In genomic region chr19:38851622-38852230, GRCh38 we compare ENCODE assay signal across 1 cellular context.
TF ChIP-seq lines count a peak whose summit lies in the region.

No MANE protein-coding gene starts in this region.

TF ChIP-seq in HEK293, 187 proteins besides CTCF, POLR2A, EP300 and RAD21 (continued from another document):
- TF ChIP-seq ZNF423 (tag by site-specific recombination; IDR thresholded peaks at IDR 0.05) (no peak), GLI2 (tag by site-specific recombination; IDR thresholded peaks at IDR 0.05; ENCODE audit: borderline replicate concordance, low read depth) (no peak), ZNF76 (tag by site-specific recombination; IDR thresholded peaks at IDR 0.05; ENCODE audit: borderline replicate concordance, low read depth) (peak; percentile 32; the same call in 1 of the 2 replicates), ZNF660 (tag by site-specific recombination; IDR thresholded peaks at IDR 0.05) (peak; percentile 72; the same call in 1 of the 2 replicates), ZNF677 (tag by site-specific recombination; IDR thresholded peaks at IDR 0.05) (no peak), ZNF571 (tag by site-specific recombination; IDR thresholded peaks at IDR 0.05) (no peak), ZNF488 (tag by site-specific recombination; IDR thresholded peaks at IDR 0.05) (no peak), WT1 (tag by site-specific recombination; IDR thresholded peaks at IDR 0.05) (peak; percentile 47; the same call in 1 of the 2 replicates), ZSCAN4 (tag by site-specific recombination; IDR thresholded peaks at IDR 0.05) (no peak), ZNF121 (tag by site-specific recombination; IDR thresholded peaks at IDR 0.05) (peak; percentile 73), ZNF704 (tag by site-specific recombination; IDR thresholded peaks at IDR 0.05) (no peak), ZNF513 (tag by site-specific recombination; IDR thresholded peaks at IDR 0.05) (no peak), KLF17 (tag by site-specific recombination; IDR thresholded peaks at IDR 0.05) (peak; percentile 82), ZNF433 (tag by site-specific recombination; IDR thresholded peaks at IDR 0.05; ENCODE audit: low read depth) (no peak), EGR2 (tag by site-specific recombination; IDR thresholded peaks at IDR 0.05; ENCODE audit: low read depth) (peak; percentile 95), KLF10 (tag by site-specific recombination; IDR thresholded peaks at IDR 0.05) (peak; percentile 99), FEZF1 (tag by site-specific recombination; IDR thresholded peaks at IDR 0.05) (no peak), ZNF776 (tag by site-specific recombination; IDR thresholded peaks at IDR 0.05; ENCODE audit: borderline replicate concordance) (no peak), AEBP2 (tag by site-specific recombination; IDR thresholded peaks at IDR 0.05; ENCODE audit: borderline replicate concordance) (no peak), RBAK (tag by site-specific recombination; IDR thresholded peaks at IDR 0.05) (peak; percentile 10; the same call in 1 of the 2 replicates), ZNF596 (tag by site-specific recombination; IDR thresholded peaks at IDR 0.05) (no peak), ZNF777 (tag by site-specific recombination; IDR thresholded peaks at IDR 0.05; ENCODE audit: borderline replicate concordance) (peak; percentile 83), ZNF747 (tag by site-specific recombination; IDR thresholded peaks at IDR 0.05) (no peak), INSM2 (tag by site-specific recombination; IDR thresholded peaks at IDR 0.05) (peak; percentile 36), ZNF335 (tag by site-specific recombination; conservative IDR thresholded peaks at IDR 0.05) (peak; percentile 97), ZNF645 (tag by site-specific recombination; IDR thresholded peaks at IDR 0.05) (no peak), KLF1 (tag by site-specific recombination; IDR thresholded peaks at IDR 0.05) (peak; percentile 98), ZNF175 (tag by site-specific recombination; IDR thresholded peaks at IDR 0.05) (no peak), ZNF548 (tag by site-specific recombination; IDR thresholded peaks at IDR 0.05) (no peak), ZNF501 (tag by site-specific recombination; IDR thresholded peaks at IDR 0.05) (peak; percentile 94), ZNF350 (tag by site-specific recombination; IDR thresholded peaks at IDR 0.05) (no peak), ZBTB20 (tag by site-specific recombination; IDR thresholded peaks at IDR 0.05) (peak; percentile 56), KLF16 (tag by site-specific recombination; IDR thresholded peaks at IDR 0.05) (peak; percentile 99), ZNF174 (tag by site-specific recombination; IDR thresholded peaks at IDR 0.05) (no peak), TCF7L2 (IDR thresholded peaks at IDR 0.05; ENCODE audit: borderline replicate concordance, low read depth, low read length) (no peak), REPIN1 (tag by site-specific recombination; IDR thresholded peaks at IDR 0.05; ENCODE audit: low read depth) (peak; percentile 35; the same call in 1 of the 2 replicates), ZBTB7A (tag by site-specific recombination; IDR thresholded peaks at IDR 0.05; ENCODE audit: low read depth) (peak; percentile 98), ZBTB1 (tag by site-specific recombination; IDR thresholded peaks at IDR 0.05) (no peak), ZNF146 (tag by site-specific recombination; IDR thresholded peaks at IDR 0.05) (0 out of 2 replicates have a peak, but pooled peaks have one; percentile 2), ZNF2 (tag by site-specific recombination; IDR thresholded peaks at IDR 0.05) (peak; percentile 84; the same call in 1 of the 2 replicates), SCRT2 (tag by site-specific recombination; IDR thresholded peaks at IDR 0.05) (no peak; the same call in 1 of the 2 replicates), ZFP69B (tag by site-specific recombination; IDR thresholded peaks at IDR 0.05) (peak; percentile 65; the same call in 1 of the 2 replicates), ZNF629 (tag by site-specific recombination; IDR thresholded peaks at IDR 0.05) (peak; percentile 89), SCRT1 (tag by site-specific recombination; IDR thresholded peaks at IDR 0.05; ENCODE audit: borderline replicate concordance) (0 out of 2 replicates have a peak, but pooled peaks have one; percentile 30), BCL11B (tag by site-specific recombination; IDR thresholded peaks at IDR 0.05; ENCODE audit: low read depth) (peak; percentile 93), ZBTB17 (tag by site-specific recombination; IDR thresholded peaks at IDR 0.05) (peak; percentile 29), BCL6B (tag by site-specific recombination; IDR thresholded peaks at IDR 0.05) (no peak), ZBTB21 (tag by site-specific recombination; IDR thresholded peaks at IDR 0.05) (peak; percentile 83), ZNF792 (tag by site-specific recombination; IDR thresholded peaks at IDR 0.05) (0 out of 2 replicates have a peak, but pooled peaks have one; percentile 66)
